Comparison of ENCODE assay signal across 1 cellular context in genomic region chr19:23440207-23440606, GRCh38.
TF ChIP-seq lines count a peak whose summit lies in the region.

No MANE protein-coding gene starts in this region.

TF ChIP-seq in SK-N-SH, 30 proteins besides CTCF, POLR2A, EP300 and RAD21 (continued from another document):
- TF ChIP-seq REST (IDR thresholded peaks at IDR 0.05; ENCODE audit: low read depth, low read length) (no peak), USF1 (IDR thresholded peaks at IDR 0.05; ENCODE audit: borderline replicate concordance, low read depth) (no peak), MEF2A (IDR thresholded peaks at IDR 0.05; ENCODE audit: borderline replicate concordance, low read depth) (no peak), ELF1 (IDR thresholded peaks at IDR 0.05) (no peak), RXRA (IDR thresholded peaks at IDR 0.05; ENCODE audit: borderline replicate concordance, low read depth) (no peak), TCF12 (IDR thresholded peaks at IDR 0.05) (no peak), EZH2phosphoT487 (IDR thresholded peaks at IDR 0.05; ENCODE audit: borderline replicate concordance, low read depth) (no peak), TAF1 (IDR thresholded peaks at IDR 0.05; ENCODE audit: borderline replicate concordance, low read depth, low read length) (no peak), MAX (IDR thresholded peaks at IDR 0.05; ENCODE audit: low read depth) (no peak), IRF3 (IDR thresholded peaks at IDR 0.05; ENCODE audit: low read depth, low read length) (no peak), NRF1 (IDR thresholded peaks at IDR 0.05; ENCODE audit: low read depth, low read length) (no peak), TEAD4 (IDR thresholded peaks at IDR 0.05; ENCODE audit: borderline replicate concordance, insufficient read depth) (no peak), RFX5 (IDR thresholded peaks at IDR 0.05; ENCODE audit: low read length) (no peak)
TF ChIP-seq in SK-N-SH: peak in this region for 0.
